Comparison of ENCODE assay signal across 8 cellular contexts in the genomic region with DNA sequence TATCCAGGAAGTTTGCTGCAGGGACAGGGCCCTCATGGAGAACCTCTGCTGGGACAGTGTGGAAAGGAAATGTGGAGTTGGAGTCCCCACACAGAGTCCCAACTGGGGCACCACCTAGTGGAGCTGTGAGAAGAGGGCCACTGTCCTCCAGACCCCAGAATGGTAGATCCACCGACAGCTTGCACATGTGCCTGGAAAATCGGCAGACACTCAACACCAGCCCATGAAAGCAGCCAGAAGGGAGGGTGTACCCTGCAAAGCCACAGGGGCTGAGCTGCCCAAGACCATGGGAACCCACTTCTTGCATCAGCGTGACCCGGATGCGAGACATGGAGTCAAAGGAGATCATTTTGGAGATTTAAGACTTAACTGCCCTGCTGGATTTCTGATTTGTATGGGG. TPM values are rescaled to one million over a fixed set of nuclear protein-coding genes. Genes with fewer than 3 reads are reported as not detected.
DNase-seq lines count a peak whose midpoint lies in the region; ATAC-seq and TF ChIP-seq lines count a peak whose summit lies in the region.
"Not testable (repeated sequence)": the region's sequence is repeated elsewhere in the genome, so short reads cannot be mapped to it uniquely, and the experiment has no call there.

No MANE protein-coding gene starts in this region.

- not testable (repeated sequence) for H3K9me3 Mint-ChIP-seq in activated CD4-positive, alpha-beta T cell treated with anti-CD3 and anti-CD28 coated beads for 36 hours (ENCODE audit: low read depth); MCF 10A (ENCODE audit: unreplicated experiment)
- H3K9me3 Mint-ChIP-seq in nephron progenitor cell: peaks cover 28% of the 10 kb centered on the region

- H3K79me2 ChIP-seq in KMS-11 (ENCODE audit: insufficient read depth, low read depth); OCI-LY7 (ENCODE audit: insufficient read depth, low read depth, low read length): not testable (repeated sequence)

- intact Hi-C loops in OCI-LY7 (cut with micrococcal nuclease; ENCODE audit: unreplicated experiment); left ventricle myocardium inferior (cut with micrococcal nuclease): not testable (repeated sequence)
- intact Hi-C loops in activated CD4-positive, alpha-beta T cell treated with anti-CD3 and anti-CD28 coated beads for 36 hours (cut with DNase I, micrococcal nuclease): loop anchor here (1.0 to 2.0 kb wide), 5 partner anchors 29 to 65 kb away; a partner anchor contains a TSS
- intact Hi-C loops in MCF 10A (cut with micrococcal nuclease): loop anchor here (5.0 kb wide), 1 partner anchor 72 kb away; no protein-coding TSS in a partner anchor

- peaks cover 18% of the 10 kb centered on the region for H3K4me1 ChIP-seq in KMS-11 (ENCODE audit: low read depth, poor library complexity, severe bottlenecking)
- not testable (repeated sequence) for H3K4me1 ChIP-seq in OCI-LY7 (ENCODE audit: insufficient read depth, low read length, poor library complexity, severe bottlenecking)
- H3K4me1 ChIP-seq in left ventricle myocardium inferior: peaks cover 15% of the 10 kb centered on the region

- POLR2A ChIA-PET in OCI-LY7 (lab: Charles Lee); MCF 10A (lab: Yijun Ruan, JAX): not testable (repeated sequence)
- POLR2A ChIA-PET in activated CD4-positive, alpha-beta T cell treated with anti-CD3 and anti-CD28 coated beads for 36 hours (lab: Charles Lee): interaction anchor here (1.0 kb wide), 1 partner anchor 23 kb away, joined by 3 read pairs; no protein-coding TSS in a partner anchor

- H3K9me2 ChIP-seq in OCI-LY7 (ENCODE audit: insufficient read depth, low read length): not testable (repeated sequence)

- ATAC-seq in activated CD4-positive, alpha-beta T cell treated with anti-CD3 and anti-CD28 coated beads for 36 hours: not testable (repeated sequence)

- H3K36me3 ChIP-seq in KMS-11 (ENCODE audit: insufficient read depth); OCI-LY7 (ENCODE audit: insufficient read depth, low read length); left ventricle myocardium inferior: not testable (repeated sequence)

- peak overlapping the region; percentile 64 for H3K27ac ChIP-seq in 22Rv1
- H3K27ac ChIP-seq in KMS-11; OCI-LY7 (ENCODE audit: low read depth, low read length, poor library complexity, severe bottlenecking); left ventricle myocardium inferior (replicated peaks): not testable (repeated sequence)

- BruUV-seq in OCI-LY7 (replicated peaks; lab: Mats Ljungman, UMichigan); MCF 10A (replicated peaks; lab: Mats Ljungman, UMichigan): not testable (repeated sequence)

- H2AFZ ChIP-seq in KMS-11 (ENCODE audit: low read depth); OCI-LY7 (ENCODE audit: low read length): not testable (repeated sequence)

- H3K4me1 Mint-ChIP-seq in activated CD4-positive, alpha-beta T cell treated with anti-CD3 and anti-CD28 coated beads for 36 hours: peaks cover 37% of the 10 kb centered on the region
- H3K4me1 Mint-ChIP-seq in MCF 10A (ENCODE audit: insufficient read depth, unreplicated experiment) (peaks cover 33% of the 10 kb centered on the region), nephron progenitor cell (peaks cover 21% of the 10 kb centered on the region)

- H3K9ac ChIP-seq in KMS-11: not testable (repeated sequence)

- not testable (repeated sequence) for H3K9me3 ChIP-seq in OCI-LY7 (ENCODE audit: low read length); left ventricle myocardium inferior (replicated peaks)

- H3K27me3 Mint-ChIP-seq in activated CD4-positive, alpha-beta T cell treated with anti-CD3 and anti-CD28 coated beads for 36 hours: peaks cover 20% of the 10 kb centered on the region
- not testable (repeated sequence) for H3K27me3 Mint-ChIP-seq in MCF 10A (ENCODE audit: insufficient read depth, unreplicated experiment); nephron progenitor cell (ENCODE audit: low read depth, poor library complexity)

- 0 out of 2 replicates have a peak overlapping the region, but pooled peaks have one; percentile 6 for H3K4me2 ChIP-seq in KMS-11
- not testable (repeated sequence) for H3K4me2 ChIP-seq in OCI-LY7 (ENCODE audit: low read length)

- not testable (repeated sequence) for H3K27me3 ChIP-seq in KMS-11 (ENCODE audit: insufficient read depth, low read depth); left ventricle myocardium inferior (ENCODE audit: low read depth)

- TF ChIP-seq CTCF in 22Rv1 (IDR thresholded peaks at IDR 0.05) (0 out of 2 replicates have a peak, but pooled peaks have one; percentile 6), GM12873 (IDR thresholded peaks at IDR 0.05; ENCODE audit: insufficient read depth, low read depth, low read length, missing control alignments) (peak; percentile 18), OCI-LY7 (conservative IDR thresholded peaks at IDR 0.05; ENCODE audit: low read length) (peak; percentile 27; the same call in 1 of the 2 replicates), left ventricle myocardium inferior (IDR thresholded peaks at IDR 0.05; ENCODE audit: borderline replicate concordance) (peak; percentile 30)
- not testable (repeated sequence) for TF ChIP-seq CTCF in KMS-11 (conservative IDR thresholded peaks at IDR 0.05; ENCODE audit: low read depth, low read length); MCF 10A (IDR thresholded peaks at IDR 0.05; ENCODE audit: unreplicated experiment); nephron progenitor cell (IDR thresholded peaks at IDR 0.05)

- not testable (repeated sequence) for H3K4me3 ChIP-seq in KMS-11 (IDR thresholded peaks at IDR 0.05; ENCODE audit: insufficient read depth, low read depth, low read length); OCI-LY7 (ENCODE audit: low read depth, low read length, poor library complexity, severe bottlenecking); left ventricle myocardium inferior

- H3K27ac Mint-ChIP-seq in activated CD4-positive, alpha-beta T cell treated with anti-CD3 and anti-CD28 coated beads for 36 hours: not testable (repeated sequence)
- H3K27ac Mint-ChIP-seq in MCF 10A (ENCODE audit: low read depth, unreplicated experiment) (peak overlapping the region; percentile 23), nephron progenitor cell (peak overlapping the region; percentile 61)

- not testable (repeated sequence) for H3K36me3 Mint-ChIP-seq in activated CD4-positive, alpha-beta T cell treated with anti-CD3 and anti-CD28 coated beads for 36 hours (ENCODE audit: low read depth); MCF 10A (ENCODE audit: insufficient read depth, unreplicated experiment); nephron progenitor cell (ENCODE audit: low read depth)

- not testable (repeated sequence) for H4K20me1 ChIP-seq in KMS-11 (ENCODE audit: insufficient read depth); OCI-LY7 (ENCODE audit: insufficient read depth, low read length)

- not testable (repeated sequence) for H3K4me3 Mint-ChIP-seq in activated CD4-positive, alpha-beta T cell treated with anti-CD3 and anti-CD28 coated beads for 36 hours; MCF 10A (ENCODE audit: unreplicated experiment); nephron progenitor cell

- CTCF ChIA-PET in OCI-LY7 (lab: Charles Lee; ENCODE audit: unreplicated experiment): not testable (repeated sequence)
- CTCF ChIA-PET in activated CD4-positive, alpha-beta T cell treated with anti-CD3 and anti-CD28 coated beads for 36 hours (lab: Charles Lee): interaction anchor here (1.0 to 1.4 kb wide), 3 partner anchors 15 to 48 kb away, joined by 3 to 4 read pairs (median 4); no protein-coding TSS in a partner anchor
- CTCF ChIA-PET in MCF 10A (lab: Yijun Ruan, JAX): interaction anchor here (0.5 to 1.2 kb wide), 2 partner anchors 16 to 24 kb away, joined by 3 read pairs; no protein-coding TSS in a partner anchor

- DNase-seq in OCI-LY7 (ENCODE audit: low spot score); MCF 10A (ENCODE audit: unreplicated experiment); nephron progenitor cell: not testable (repeated sequence)
- DNase-seq in activated CD4-positive, alpha-beta T cell treated with anti-CD3 and anti-CD28 coated beads for 36 hours: peak; percentile 16
- peak; percentile 19 for DNase-seq in left ventricle myocardium inferior

RNA-seq across cellular contexts. Expression of a gene that starts 33.4 kb away (rescaled TPM):
- total RNA-seq in OCI-LY7 (2014; rRNA removed; shearing (Covaris generic)): 84.5 and 103 TPM in 2 replicates
- total RNA-seq in OCI-LY7 (2022) (69.5 and 79.5 TPM in 2 replicates), MCF 10A (2022) (119 and 125 TPM in 2 replicates), left ventricle myocardium inferior (99.2 TPM)
- 100 to 1,000 TPM in 1 of 2 experiments, 10 to 100 TPM in 1; 61.4 to 107 TPM for total RNA-seq in activated CD4-positive, alpha-beta T cell treated with anti-CD3 and anti-CD28 coated beads for 36 hours
